Comparison of ENCODE assay signal across 11 cellular contexts in genomic region chr3:46986782-46987484, GRCh38. TPM values are rescaled to one million over a fixed set of nuclear protein-coding genes. Genes with fewer than 3 reads are reported as not detected.
DNase-seq lines count a peak whose midpoint lies in the region; ATAC-seq and TF ChIP-seq lines count a peak whose summit lies in the region.
"Had no signal": no experiment of that assay in that cellular context is flagged by ENCODE, and none has a peak within 500 bp of the region (broad histone marks: within the 10 kb centered on the region; RNA-seq: fewer than 3 reads in every experiment).

No MANE protein-coding gene starts in this region.

- no peaks in the 10 kb centered on the region for H3K27me3 ChIP-seq in BLaER1 treated with 17β-estradiol and CSF1 and Interleukin-3, amounts not matched to agents 10 nM and 100 nM
- no peaks in the 10 kb centered on the region for H3K27me3 ChIP-seq in liver (ENCODE audit: control insufficient read depth in 4 of 4, insufficient read depth in 4 of 4, low read length in 3 of 4)

- H3K4me1 Mint-ChIP-seq in activated T-helper 2 cell treated with anti-CD3 and anti-CD28 coated beads, Interferon-gamma antibody, Interleukin-2, Interleukin-4, amounts not matched to agents 10 μg/mL and 5 μg/mL and 100 μg/mL, durations not matched to agents 14 hours and 24 hours and 36 hours (ENCODE audit: low read depth) = peaks cover 62% of the 10 kb centered on the region

- no peak for DNase-seq in activated T-helper 2 cell treated with anti-CD3 and anti-CD28 coated beads, Interferon-gamma antibody, Interleukin-2, Interleukin-4, amounts not matched to agents 10 μg/mL and 5 μg/mL and 100 μg/mL, durations not matched to agents 14 hours and 24 hours and 36 hours (ENCODE audit: low spot score)
- no peak for DNase-seq in HCEC 1CT
- DNase-seq in left lobe of liver (ENCODE audit: low spot score) = no peak
- DNase-seq in NCI-H187 treated with DMSO at 0.1 percent for 48 hours (lab: John Stamatoyannopoulos, UW) = no peak
- DNase-seq: NCI-H1048 had no signal

- peak overlapping the region; percentile 77 for H3K4me3 Mint-ChIP-seq in activated T-helper 2 cell treated with anti-CD3 and anti-CD28 coated beads, Interferon-gamma antibody, Interleukin-2, Interleukin-4, amounts not matched to agents 10 μg/mL and 5 μg/mL and 100 μg/mL, durations not matched to agents 14 hours and 24 hours and 36 hours (ENCODE audit: low read depth)

- peak overlapping the region; percentile 54 to 97 (median 92) for H3K27ac ChIP-seq in BLaER1 treated with 17β-estradiol and CSF1 and Interleukin-3, amounts not matched to agents 10 nM and 100 nM
- peak overlapping the region; percentile 2 to 3 for H3K27ac ChIP-seq in liver (ENCODE audit: low read depth in 1 of 2, low read length in 2 of 2)

- TF ChIP-seq RAD21 in liver (IDR thresholded peaks at IDR 0.05) = no peak

- no peaks in the 10 kb centered on the region for H3K27me3 Mint-ChIP-seq in activated T-helper 2 cell treated with anti-CD3 and anti-CD28 coated beads, Interferon-gamma antibody, Interleukin-2, Interleukin-4, amounts not matched to agents 10 μg/mL and 5 μg/mL and 100 μg/mL, durations not matched to agents 14 hours and 24 hours and 36 hours (ENCODE audit: low read depth)

- H3K4me1 ChIP-seq in BLaER1 treated with 17β-estradiol and CSF1 and Interleukin-3, amounts not matched to agents 10 nM and 100 nM = peaks cover 96 to 100% (median 98%) of the 10 kb centered on the region in 10 experiments
- peaks cover 0 to 16% (median 3%) of the 10 kb centered on the region in 4 donors for H3K4me1 ChIP-seq in liver (ENCODE audit: control insufficient read depth in 4 of 4, insufficient read depth in 4 of 4, low read length in 3 of 4)

- H3K36me3 ChIP-seq in BLaER1 treated with 17β-estradiol and CSF1 and Interleukin-3, amounts not matched to agents 10 nM and 100 nM = peaks cover 7 to 30% (median 20%) of the 10 kb centered on the region in 11 experiments; a peak in 20 of 22 replicates
- no peaks in the 10 kb centered on the region for H3K36me3 ChIP-seq in liver (ENCODE audit: control insufficient read depth in 4 of 4, insufficient read depth in 3 of 4, low read depth in 1 of 4, low read length in 3 of 4)

- no peaks in the 10 kb centered on the region for H3K9me3 ChIP-seq in BLaER1 treated with 17β-estradiol and CSF1 and Interleukin-3, amounts not matched to agents 10 nM and 100 nM (replicated peaks in 1 of 11)
- H3K9me3 ChIP-seq in liver (ENCODE audit: control insufficient read depth in 4 of 4, low read length in 3 of 4) = no peaks in the 10 kb centered on the region
- H3K9me3 ChIP-seq: mucosa of descending colon had no signal

- peaks cover 41% of the 10 kb centered on the region for H3K36me3 Mint-ChIP-seq in activated T-helper 2 cell treated with anti-CD3 and anti-CD28 coated beads, Interferon-gamma antibody, Interleukin-2, Interleukin-4, amounts not matched to agents 10 μg/mL and 5 μg/mL and 100 μg/mL, durations not matched to agents 14 hours and 24 hours and 36 hours (ENCODE audit: low read depth)

- H3K9ac ChIP-seq in BLaER1 treated with 17β-estradiol and CSF1 and Interleukin-3, amounts not matched to agents 10 nM and 100 nM = peak overlapping the region; percentile 55 to 83 (median 79); a peak in 21 of 22 replicates
- no peak overlapping the region for H3K9ac ChIP-seq in liver (ENCODE audit: low read depth in 1 of 2, low read length in 2 of 2)

- 87% methylated on average over 3 of the region's 3 CpGs for WGBS in liver

- peak; percentile 9 for ATAC-seq in HG03066 (IDR thresholded peaks at IDR 0.05; ENCODE audit: low read depth, unreplicated experiment)
- no peak for ATAC-seq in left lobe of liver
- ATAC-seq in GM18870 (IDR thresholded peaks at IDR 0.05; ENCODE audit: unreplicated experiment) = no peak
- ATAC-seq: Panc1 had no signal

- H4K20me1 ChIP-seq in BLaER1 treated with 17β-estradiol and CSF1 and Interleukin-3, amounts not matched to agents 10 nM and 100 nM = peaks cover 0 to 4% (median 0%) of the 10 kb centered on the region in 11 experiments; a peak in 2 of 22 replicates

- intact Hi-C loops in activated T-helper 2 cell treated with anti-CD3 and anti-CD28 coated beads, Interferon-gamma antibody, Interleukin-2, Interleukin-4, amounts not matched to agents 10 μg/mL and 5 μg/mL and 100 μg/mL, durations not matched to agents 14 hours and 24 hours and 36 hours (cut with micrococcal nuclease) = loop anchor here (1.0 to 5.0 kb wide), 2 partner anchors 8 to 55 kb away; partner anchors contain the start of gene NBEAL2

- no peaks in the 10 kb centered on the region for H3K9me3 Mint-ChIP-seq in activated T-helper 2 cell treated with anti-CD3 and anti-CD28 coated beads, Interferon-gamma antibody, Interleukin-2, Interleukin-4, amounts not matched to agents 10 μg/mL and 5 μg/mL and 100 μg/mL, durations not matched to agents 14 hours and 24 hours and 36 hours

- H3K27ac Mint-ChIP-seq in activated T-helper 2 cell treated with anti-CD3 and anti-CD28 coated beads, Interferon-gamma antibody, Interleukin-2, Interleukin-4, amounts not matched to agents 10 μg/mL and 5 μg/mL and 100 μg/mL, durations not matched to agents 14 hours and 24 hours and 36 hours = peak overlapping the region; percentile 94

- peak overlapping the region; percentile 84 to 98 (median 93) for H3K4me2 ChIP-seq in BLaER1 treated with 17β-estradiol and CSF1 and Interleukin-3, amounts not matched to agents 10 nM and 100 nM

- peak overlapping the region; percentile 26 to 65 (median 48); a peak in 18 of 20 replicates for H3K4me3 ChIP-seq in BLaER1 treated with 17β-estradiol and CSF1 and Interleukin-3, amounts not matched to agents 10 nM and 100 nM
- H3K4me3 ChIP-seq in liver (ENCODE audit: low read depth in 1 of 3, low read length in 3 of 3) = no peak overlapping the region
- H3K4me3 ChIP-seq: mucosa of descending colon had no signal

- no peak for TF ChIP-seq CTCF in liver (IDR thresholded peaks at IDR 0.05; ENCODE audit: low read depth, low read length, missing input control)

TF ChIP-seq in liver, 16 proteins besides CTCF, POLR2A, EP300 and RAD21 (continues in another document):
- TF ChIP-seq SP1 (IDR thresholded peaks at IDR 0.05) (no peak), FOXA2 (IDR thresholded peaks at IDR 0.05) (no peak), GABPA (IDR thresholded peaks at IDR 0.05 in 1 of 2, conservative IDR thresholded peaks at IDR 0.05 in 1 of 2) (no peak), TAF1 (conservative IDR thresholded peaks at IDR 0.05) (no peak), FOXA1 (IDR thresholded peaks at IDR 0.05) (no peak), EGR1 (IDR thresholded peaks at IDR 0.05; ENCODE audit: low read depth in 2 of 2) (no peak), REST (IDR thresholded peaks at IDR 0.05) (no peak), ZBTB33 (IDR thresholded peaks at IDR 0.05) (no peak), JUND (IDR thresholded peaks at IDR 0.05) (no peak), RXRA (IDR thresholded peaks at IDR 0.05) (no peak), HNF4A (conservative IDR thresholded peaks at IDR 0.05) (no peak), NR2F2 (IDR thresholded peaks at IDR 0.05) (no peak)

RNA-seq across cellular contexts. Expression of gene NBEAL2, which starts 7.5 kb away (rescaled TPM):
- total RNA-seq in activated T-helper 2 cell treated with anti-CD3 and anti-CD28 coated beads, Interferon-gamma antibody, Interleukin-2, Interleukin-4, amounts not matched to agents 10 μg/mL and 5 μg/mL and 100 μg/mL, durations not matched to agents 14 hours and 24 hours and 36 hours = 120 and 129 TPM in 2 replicates
- total RNA-seq in liver = 10 to 100 TPM in 1 of 2 donors, 1 to 10 TPM in 1; 10.0 to 20.7 TPM
- 1 to 10 TPM; 2.0 to 5.2 TPM for polyA plus RNA-seq in liver
- 12.2 TPM for total RNA-seq in left lobe of liver

RNA-seq across cellular contexts. Expression of gene CCDC12, which starts 10.4 kb away (rescaled TPM):
- 65.3 and 69.2 TPM in 2 replicates for total RNA-seq in activated T-helper 2 cell treated with anti-CD3 and anti-CD28 coated beads, Interferon-gamma antibody, Interleukin-2, Interleukin-4, amounts not matched to agents 10 μg/mL and 5 μg/mL and 100 μg/mL, durations not matched to agents 14 hours and 24 hours and 36 hours
- total RNA-seq in liver = 10 to 100 TPM in 1 of 2 donors, 1 to 10 TPM in 1; 8.5 to 27.9 TPM
- 10 to 100 TPM; 25.2 to 35.1 TPM for polyA plus RNA-seq in liver
- 19.3 TPM for total RNA-seq in left lobe of liver

Comparison
In these comparisons a context has a peak if more than half of its experiments do, and no peak if none do; other contexts are left out.
1. H3K4me3 ChIP-seq: peak in BLaER1 treated with 17β-estradiol and CSF1 and Interleukin-3, amounts not matched to agents 10 nM and 100 nM (10 of 10); none in liver (0 of 3).
2. H3K9ac ChIP-seq: peak in BLaER1 treated with 17β-estradiol and CSF1 and Interleukin-3, amounts not matched to agents 10 nM and 100 nM (11 of 11); none in liver (0 of 2).